8 cellular contexts compared by ENCODE assay signal in genomic region chr17:76501018-76501826, GRCh38. TPM values are rescaled to one million over a fixed set of nuclear protein-coding genes. Genes with fewer than 3 reads are reported as not detected.
DNase-seq lines count a peak whose midpoint lies in the region; ATAC-seq and TF ChIP-seq lines count a peak whose summit lies in the region.

Gene RHBDF2, minus strand, starts transcription at chr17:76501423. Its CDS starts 19,899 bp downstream, at chr17:76481524.

- peak within 1 kb of the TSS; percentile 91 for H2AFZ ChIP-seq in GM23338
- peak within 1 kb of the TSS; percentile 88; the same call in 1 of the 2 replicates for H2AFZ ChIP-seq in Loucy (ENCODE audit: low read length)

- H3K36me3 ChIP-seq in GM23338 (ENCODE audit: insufficient read depth) (no peaks in the 10 kb centered on the region), Loucy (ENCODE audit: insufficient read depth, low read length) (no peaks in the 10 kb centered on the region), neutrophil (no peaks in the 10 kb centered on the region)

- TF ChIP-seq CTCF in GM23338 (conservative IDR thresholded peaks at IDR 0.05; ENCODE audit: low read depth in 2 of 2) (no peak), Loucy (conservative IDR thresholded peaks at IDR 0.05; ENCODE audit: low read length) (no peak), foreskin keratinocyte (conservative IDR thresholded peaks at IDR 0.05) (no peak), neutrophil (IDR thresholded peaks at IDR 0.05) (peak; percentile 68), subcutaneous adipose tissue (IDR thresholded peaks at IDR 0.05; ENCODE audit: low read depth) (no peak)

- H3K9ac ChIP-seq in Loucy (ENCODE audit: low read depth, low read length, poor library complexity, severe bottlenecking), result peak within 1 kb of the TSS; percentile 54

- H3F3A ChIP-seq in GM23338 (replicated peaks; ENCODE audit: low read depth) (0 out of 2 replicates have a peak, but pooled peaks cover 3% of the 10 kb centered on the region), Loucy (ENCODE audit: low read depth) (no peaks in the 10 kb centered on the region)

- H3K4me3 ChIP-seq in GM23338 (peak within 1 kb of the TSS; percentile 87), Loucy (ENCODE audit: low read length, poor library complexity, severe bottlenecking) (peak within 1 kb of the TSS; percentile 81), neutrophil (ENCODE audit: low read depth in 1 of 2, low read length in 1 of 2) (peak within 1 kb of the TSS; percentile 86 to 91)

- H3K27me3 ChIP-seq in GM23338 (ENCODE audit: insufficient read depth) (peaks cover 4% of the 10 kb centered on the region; the same call in 1 of the 2 replicates), Loucy (ENCODE audit: insufficient read depth, low read length, poor library complexity, severe bottlenecking) (no peaks in the 10 kb centered on the region), foreskin keratinocyte (no peaks in the 10 kb centered on the region), neutrophil (no peaks in the 10 kb centered on the region)

- H3K9me3 ChIP-seq in Loucy (ENCODE audit: insufficient read depth, low read depth, low read length), result no peaks in the 10 kb centered on the region
- H3K9me3 ChIP-seq in neutrophil, result no peaks in the 10 kb centered on the region

- H3K79me2 ChIP-seq in GM23338 (replicated peaks; ENCODE audit: insufficient read depth) (peaks cover 3% of the 10 kb centered on the region; the same call in 1 of the 2 replicates), Loucy (ENCODE audit: insufficient read depth, low read length) (no peaks in the 10 kb centered on the region)

- ATAC-seq in GM23338, result peak; percentile 76
- ATAC-seq in foreskin keratinocyte, result peak; percentile 65

- H3K4me2 ChIP-seq in GM23338 (peak within 1 kb of the TSS; percentile 94), Loucy (ENCODE audit: low read depth, low read length, poor library complexity, severe bottlenecking) (peak within 1 kb of the TSS; percentile 70)

- H3K27ac ChIP-seq in GM23338 (ENCODE audit: low read depth), result no peak within 1 kb of the TSS
- peak within 1 kb of the TSS; percentile 87 for H3K27ac ChIP-seq in foreskin keratinocyte
- peak within 1 kb of the TSS; percentile 90 for H3K27ac ChIP-seq in neutrophil

- peaks cover 22% of the 10 kb centered on the region for H3K27me3 Mint-ChIP-seq in GM23338 (ENCODE audit: insufficient read depth, low read depth, poor library complexity)

- H3K9me2 ChIP-seq in GM23338 (ENCODE audit: insufficient read depth) (no peaks in the 10 kb centered on the region), Loucy (replicated peaks; ENCODE audit: low read depth, low read length) (no peaks in the 10 kb centered on the region)

- peak within 1 kb of the TSS; percentile 80 for H3K4me3 Mint-ChIP-seq in GM23338

- no peaks in the 10 kb centered on the region for H3K36me3 Mint-ChIP-seq in GM23338 (ENCODE audit: low read depth)

- peaks cover 54% of the 10 kb centered on the region for H3K4me1 Mint-ChIP-seq in GM23338

- peak within 1 kb of the TSS; percentile 58; the same call in 1 of the 2 replicates for H3K27ac Mint-ChIP-seq in GM23338

- DNase-seq in Daoy (ENCODE audit: low read depth), result peak; percentile 85
- DNase-seq in GM23338 (ENCODE audit: low spot score), result peak; percentile 90
- DNase-seq in SK-MEL-5 (ENCODE audit: low read depth, low spot score), result peak; percentile 84
- DNase-seq in activated naive CD4-positive, alpha-beta T cell (lab: John Stamatoyannopoulos, UW), result peak; percentile 91 to 97 (median 96)
- peak; percentile 45 to 71 for DNase-seq in foreskin keratinocyte

- H3K4me1 ChIP-seq in GM23338 (ENCODE audit: insufficient read depth), result peaks cover 25% of the 10 kb centered on the region; the same call in 1 of the 2 replicates
- peaks cover 31% of the 10 kb centered on the region for H3K4me1 ChIP-seq in Loucy (ENCODE audit: insufficient read depth, low read length, poor library complexity, severe bottlenecking)
- peaks cover 11% of the 10 kb centered on the region for H3K4me1 ChIP-seq in foreskin keratinocyte
- H3K4me1 ChIP-seq in neutrophil (ENCODE audit: control insufficient read depth in 1 of 2, insufficient read depth in 1 of 2, low read depth in 1 of 2, low read length in 1 of 2), result peaks cover 49 to 60% of the 10 kb centered on the region in 2 experiments

- in situ Hi-C loops in SK-MEL-5 (cut with HindIII; ENCODE audit: low pct_unique_long_range_greater_than_20kb, low sequenced_read_pairs), result no loop called here

- H4K20me1 ChIP-seq in GM23338 (replicated peaks; ENCODE audit: insufficient read depth) (no peaks in the 10 kb centered on the region; the same call in 1 of the 2 replicates), Loucy (ENCODE audit: insufficient read depth, low read length, poor library complexity, severe bottlenecking) (no peaks in the 10 kb centered on the region)

- H3K9me3 Mint-ChIP-seq in GM23338, result no peaks in the 10 kb centered on the region

TF ChIP-seq in GM23338, 12 proteins besides CTCF, POLR2A, EP300 and RAD21:
- TF ChIP-seq ZNF114 (CRISPR knock-in tag; IDR thresholded peaks at IDR 0.05) (no peak), REST (IDR thresholded peaks at IDR 0.05; ENCODE audit: unreplicated experiment) (no peak), POLR2AphosphoS5 (IDR thresholded peaks at IDR 0.05; ENCODE audit: low read depth) (peak; percentile 82)

RNA-seq across cellular contexts. Expression of gene RHBDF2, which starts in this region (rescaled TPM):
- 26.6 and 35.5 TPM in 2 replicates for total RNA-seq in Daoy (2014; rRNA removed; shearing (Covaris generic))
- total RNA-seq in GM23338 (2014; rRNA removed; shearing (Covaris generic)), result 19.5 and 29.5 TPM in 2 replicates
- polyA plus RNA-seq in GM23338 (2016; fragmentation: Nextera tagmentation; extraction: Ambion mirVana) (9.4 and 10.5 TPM in 2 replicates), foreskin keratinocyte (26.4 and 33.1 TPM in 2 replicates)
- total RNA-seq in SK-MEL-5 (2014; rRNA removed; shearing (Covaris generic)), result 25.0 and 28.6 TPM in 2 replicates
- polyA plus RNA-seq in SK-MEL-5 (2015; cell fraction: cytosol; rRNA removed), result 75.0 and 78.8 TPM in 2 replicates
- 64.9 and 68.7 TPM in 2 replicates for polyA plus RNA-seq in SK-MEL-5 (2015; cell fraction: nucleus; rRNA removed)
- total RNA-seq in foreskin keratinocyte (38.1 and 49.0 TPM in 2 replicates), subcutaneous adipose tissue (10 to 100 TPM; 23.2 to 68.0 (median 37.2) TPM)
